Comparison of ENCODE assay signal across 8 cellular contexts in the genomic region with DNA sequence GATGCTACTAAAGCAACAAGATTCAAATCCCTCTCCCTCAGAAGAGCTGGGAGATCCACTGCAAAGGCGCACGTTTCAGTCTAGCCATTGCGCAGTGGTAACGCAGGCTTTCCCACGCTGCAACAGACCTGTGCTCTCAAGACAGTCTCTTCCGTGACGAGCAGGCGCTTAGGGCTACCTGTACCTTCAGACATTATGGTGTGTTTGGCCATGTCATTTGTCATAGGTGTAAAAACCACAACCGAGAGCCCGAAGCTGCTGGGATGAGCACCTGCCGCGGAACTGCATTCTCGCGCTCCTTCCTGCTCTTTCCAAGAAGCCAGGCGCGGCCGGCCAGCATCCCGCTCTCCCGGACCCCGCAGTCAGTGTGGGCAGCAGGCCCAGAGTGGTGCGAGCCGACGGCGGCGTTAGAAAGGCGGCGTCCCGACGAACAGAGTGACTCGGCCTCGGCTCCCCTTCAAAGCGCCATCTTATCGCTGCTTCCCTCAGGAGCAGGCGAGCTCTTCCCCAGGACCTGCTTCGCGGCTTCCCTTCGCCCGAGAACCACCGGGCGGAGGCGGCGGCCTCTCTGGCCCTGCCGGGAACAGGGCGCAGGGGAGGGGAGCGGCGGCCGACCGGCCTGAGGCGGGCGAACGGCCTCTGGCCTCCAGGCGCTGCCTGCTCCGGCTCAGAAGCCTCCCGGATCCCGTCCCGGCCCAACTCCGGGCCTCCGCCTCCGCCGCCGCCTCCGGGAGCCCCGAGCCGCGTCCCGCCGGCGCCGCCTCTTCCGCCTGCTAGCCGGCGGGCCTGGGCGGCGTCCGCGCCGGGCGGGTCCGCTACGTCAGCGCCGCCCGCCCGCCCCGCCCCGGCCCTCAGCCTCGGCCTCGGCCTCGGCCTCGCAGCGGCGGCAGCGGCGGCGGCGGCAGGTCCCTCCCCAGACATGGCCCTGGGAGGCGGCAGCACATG. TPM values are rescaled to one million over a fixed set of nuclear protein-coding genes. Genes with fewer than 3 reads are reported as not detected.
A peak's percentile ranks its signal among the peaks of the same experiment; 100 is the strongest.
DNase-seq lines count a peak whose midpoint lies in the region; ATAC-seq, FAIRE-seq and TF ChIP-seq lines count a peak whose summit lies in the region.

A gene with protein sequence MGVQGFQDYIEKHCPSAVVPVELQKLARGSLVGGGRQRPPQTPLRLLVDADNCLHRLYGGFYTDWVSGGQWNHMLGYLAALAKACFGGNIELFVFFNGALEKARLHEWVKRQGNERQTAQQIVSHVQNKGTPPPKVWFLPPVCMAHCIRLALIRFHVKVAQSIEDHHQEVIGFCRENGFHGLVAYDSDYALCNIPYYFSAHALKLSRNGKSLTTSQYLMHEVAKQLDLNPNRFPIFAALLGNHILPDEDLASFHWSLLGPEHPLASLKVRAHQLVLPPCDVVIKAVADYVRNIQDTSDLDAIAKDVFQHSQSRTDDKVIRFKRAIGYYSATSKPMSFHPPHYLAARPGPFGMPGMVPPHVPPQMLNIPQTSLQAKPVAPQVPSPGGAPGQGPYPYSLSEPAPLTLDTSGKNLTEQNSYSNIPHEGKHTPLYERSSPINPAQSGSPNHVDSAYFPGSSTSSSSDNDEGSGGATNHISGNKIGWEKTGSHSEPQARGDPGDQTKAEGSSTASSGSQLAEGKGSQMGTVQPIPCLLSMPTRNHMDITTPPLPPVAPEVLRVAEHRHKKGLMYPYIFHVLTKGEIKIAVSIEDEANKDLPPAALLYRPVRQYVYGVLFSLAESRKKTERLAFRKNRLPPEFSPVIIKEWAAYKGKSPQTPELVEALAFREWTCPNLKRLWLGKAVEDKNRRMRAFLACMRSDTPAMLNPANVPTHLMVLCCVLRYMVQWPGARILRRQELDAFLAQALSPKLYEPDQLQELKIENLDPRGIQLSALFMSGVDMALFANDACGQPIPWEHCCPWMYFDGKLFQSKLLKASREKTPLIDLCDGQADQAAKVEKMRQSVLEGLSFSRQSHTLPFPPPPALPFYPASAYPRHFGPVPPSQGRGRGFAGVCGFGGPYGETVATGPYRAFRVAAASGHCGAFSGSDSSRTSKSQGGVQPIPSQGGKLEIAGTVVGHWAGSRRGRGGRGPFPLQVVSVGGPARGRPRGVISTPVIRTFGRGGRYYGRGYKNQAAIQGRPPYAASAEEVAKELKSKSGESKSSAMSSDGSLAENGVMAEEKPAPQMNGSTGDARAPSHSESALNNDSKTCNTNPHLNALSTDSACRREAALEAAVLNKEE (plus strand): TSS at position 869 of the 945 bp plus-strand sequence. CDS start 231 bp downstream, outside the sequence.

- no peak for FAIRE-seq in urothelium cell line (lab: Jason Lieb, UNC)

- TF ChIP-seq CTCF in GM12864 (IDR thresholded peaks at IDR 0.05; ENCODE audit: low read depth, low read length, missing control alignments) (no peak), psoas muscle (IDR thresholded peaks at IDR 0.05) (no peak)

- no peaks in the 10 kb centered on the region for H3K9me3 ChIP-seq in psoas muscle

- H3K27ac ChIP-seq in angular gyrus (ENCODE audit: low read depth, low read length) (peak within 1 kb of the TSS; percentile 92), psoas muscle (peak within 1 kb of the TSS; percentile 98)

- H3K36me3 ChIP-seq in psoas muscle (ENCODE audit: insufficient read depth in 1 of 2, low read depth in 1 of 2): peaks cover 8 to 41% of the 10 kb centered on the region in 2 donors

- WGBS in psoas muscle, 3 donors: 0 to 1% (median 0%) methylated on average over 39 to 97 of the region's 97 CpGs

- ATAC-seq in HG02588 (IDR thresholded peaks at IDR 0.05; ENCODE audit: unreplicated experiment) (peak; percentile 62), left ventricle myocardium superior (peak; percentile 78), psoas muscle (peak; percentile 67 to 80 (median 76))

- peaks cover 32% of the 10 kb centered on the region for H3K4me1 ChIP-seq in psoas muscle

- H3K27me3 ChIP-seq in psoas muscle (ENCODE audit: insufficient read depth in 3 of 3, low read length in 2 of 3): no peaks in the 10 kb centered on the region

- H3K4me3 ChIP-seq in GM12864 (ENCODE audit: low read depth, low read length) (peak within 1 kb of the TSS; percentile 91), psoas muscle (peak within 1 kb of the TSS; percentile 93)

- no peak for DNase-seq in GM12864 (ENCODE audit: low read depth)
- peak; percentile 71 for DNase-seq in NCI-H1092 (lab: John Stamatoyannopoulos, UW)
- DNase-seq in T-helper 2 cell: peak; percentile 60 to 92 (median 66)
- peak; percentile 88 for DNase-seq in left ventricle myocardium superior
- DNase-seq in psoas muscle: peak; percentile 80 to 88
- peak; percentile 88 for DNase-seq in urothelium cell line (ENCODE audit: low spot score)

- intact Hi-C loops in left ventricle myocardium superior (cut with micrococcal nuclease): no loop called here
- intact Hi-C loops in psoas muscle (cut with DNase I): loop anchor here (1.0 to 10.0 kb wide), 5 partner anchors 81 to 1864 kb away; a partner anchor contains a TSS

RNA-seq across cellular contexts. Expression of the gene that starts here (rescaled TPM):
- total RNA-seq in left ventricle myocardium superior (112 TPM), psoas muscle (100 to 1,000 TPM in 3 of 4 donors, 10 to 100 TPM in 1; 67.1 to 126 (median 109) TPM)
- 10 to 100 TPM; 37.9 to 70.1 (median 49.3) TPM for polyA plus RNA-seq in psoas muscle
